In genomic region chr15:55588818-55589122, GRCh38 we compare ENCODE assay signal across 8 cellular contexts. TPM values are rescaled to one million over a fixed set of nuclear protein-coding genes. Genes with fewer than 3 reads are reported as not detected.
DNase-seq lines count a peak whose midpoint lies in the region; ATAC-seq and TF ChIP-seq lines count a peak whose summit lies in the region.

No MANE protein-coding gene starts in this region.

- TF ChIP-seq POLR2A in vagina (IDR thresholded peaks at IDR 0.05), result no peak

- intact Hi-C loops in left ventricle myocardium superior (cut with micrococcal nuclease), result no loop called here
- intact Hi-C loops in vagina (cut with DNase I), result no loop called here

- peak overlapping the region; percentile 48 to 63 for H3K27ac ChIP-seq in right atrium auricular region
- peak overlapping the region; percentile 70 to 92 for H3K27ac ChIP-seq in coronary artery
- peak overlapping the region; percentile 93 for H3K27ac ChIP-seq in vagina

- H3K36me3 ChIP-seq in right atrium auricular region (no peaks in the 10 kb centered on the region), vagina (no peaks in the 10 kb centered on the region)

- TF ChIP-seq CTCF in right atrium auricular region (IDR thresholded peaks at IDR 0.05) (no peak), coronary artery (IDR thresholded peaks at IDR 0.05) (no peak), vagina (IDR thresholded peaks at IDR 0.05) (no peak)

- H3K4me1 ChIP-seq in right atrium auricular region, result peaks cover 0 to 9% of the 10 kb centered on the region in 2 donors
- H3K4me1 ChIP-seq in vagina, result peaks cover 11% of the 10 kb centered on the region

- H3K27me3 ChIP-seq in right atrium auricular region (no peaks in the 10 kb centered on the region), vagina (no peaks in the 10 kb centered on the region)

- H3K9me3 ChIP-seq in right atrium auricular region (no peaks in the 10 kb centered on the region), vagina (no peaks in the 10 kb centered on the region)

- ATAC-seq in left ventricle myocardium superior (no peak), HG02610 (IDR thresholded peaks at IDR 0.05; ENCODE audit: unreplicated experiment) (no peak)

- no peak for DNase-seq in right atrium auricular region (ENCODE audit: low spot score)
- DNase-seq in left ventricle myocardium superior, result no peak
- DNase-seq in coronary artery (ENCODE audit: low spot score), result no peak
- peak; percentile 70 for DNase-seq in myocyte (ENCODE audit: low read depth)
- DNase-seq in vagina (ENCODE audit: extremely low spot score in 2 of 2), result no peak
- DNase-seq in NCI-H187 treated with DMSO at 0.1 percent for 48 hours (lab: John Stamatoyannopoulos, UW), result no peak
- DNase-seq in activated CD8-positive, alpha-beta memory T cell treated with anti-CD3 and anti-CD28 coated beads, Interleukin-2, amount 50 U/mL, for 48 hours, result no peak

- peak overlapping the region; percentile 56 to 69 for H3K4me3 ChIP-seq in right atrium auricular region
- peak overlapping the region; percentile 77 for H3K4me3 ChIP-seq in coronary artery
- peak overlapping the region; percentile 66 to 73 for H3K4me3 ChIP-seq in vagina

RNA-seq across cellular contexts. Expression of gene PYGO1, which starts 0.6 kb away (rescaled TPM):
- 1 to 10 TPM; 4.3 to 6.3 TPM for total RNA-seq in right atrium auricular region
- total RNA-seq in left ventricle myocardium superior, result 7.8 TPM
- total RNA-seq in myocyte, result 13.9 and 15.2 TPM in 2 replicates
- polyA plus RNA-seq in myocyte (2012), result 3.7 TPM
- total RNA-seq in vagina, result 4.4 TPM
